Comparison of ENCODE assay signal across 20 cellular contexts in genomic region chr11:116044520-116044919, GRCh38.
A peak's percentile ranks its signal among the peaks of the same experiment; 100 is the strongest.
DNase-seq lines count a peak whose midpoint lies in the region; ATAC-seq and TF ChIP-seq lines count a peak whose summit lies in the region.
"Had no signal": no experiment of that assay in that cellular context is flagged by ENCODE, and none has a peak within 500 bp of the region (broad histone marks: within the 10 kb centered on the region; RNA-seq: fewer than 3 reads in every experiment).

No MANE protein-coding gene starts in this region.

- H4K5ac ChIP-seq in H9 (ENCODE audit: insufficient read length, low read depth, low read length): no peak overlapping the region

- CTCF ChIA-PET in WTC11 (lab: Charles Lee): interaction anchor here (0.9 to 2.0 kb wide), 4 partner anchors 28 to 455 kb away, joined by 3 to 4 read pairs (median 3); no protein-coding TSS in a partner anchor

- no peak overlapping the region for H2BK20ac ChIP-seq in H9 (ENCODE audit: low read depth, low read length, poor library complexity, severe bottlenecking)

- H3K23ac ChIP-seq in H9 (ENCODE audit: insufficient read length, low read depth, low read length): no peak overlapping the region

- H4K20me1 ChIP-seq in H9 (ENCODE audit: control insufficient read depth, insufficient read depth, insufficient read length): no peaks in the 10 kb centered on the region
- H4K20me1 ChIP-seq: BLaER1 had no signal

- H3K27ac Mint-ChIP-seq in H9 (no peak overlapping the region), WTC11 (no peak overlapping the region), nephron progenitor cell (peak overlapping the region; percentile 99)
- H3K27ac Mint-ChIP-seq: B cell; CD4-positive, CD25-positive, alpha-beta regulatory T cell; CD8-positive, alpha-beta T cell had no signal

- no peaks in the 10 kb centered on the region for H3K36me3 ChIP-seq in WERI-Rb-1
- H3K36me3 ChIP-seq: BLaER1 had no signal

- no peak overlapping the region for H4K91ac ChIP-seq in H9 (ENCODE audit: insufficient read length, low read depth, low read length)

- H3K27ac ChIP-seq in H9 (ENCODE audit: insufficient read length, low read depth, low read length) (no peak overlapping the region), WERI-Rb-1 (no peak overlapping the region)
- H3K27ac ChIP-seq: BLaER1, C4-2B, GM23248 had no signal

- H2BK15ac ChIP-seq in H9 (ENCODE audit: low read depth, low read length): no peak overlapping the region

- no peaks in the 10 kb centered on the region for H3K79me2 ChIP-seq in H9 (ENCODE audit: insufficient read depth, low read length)

- in situ Hi-C loops in GM13977 (cut with MboI; ENCODE audit: low pct_unique_long_range_greater_than_20kb, low sequenced_read_pairs, unreplicated experiment): no loop called here

- no peaks in the 10 kb centered on the region for H3K36me3 Mint-ChIP-seq in H9 (ENCODE audit: insufficient read depth in 1 of 3, low read depth in 3 of 3)
- no peaks in the 10 kb centered on the region for H3K36me3 Mint-ChIP-seq in WTC11
- H3K36me3 Mint-ChIP-seq in nephron progenitor cell (ENCODE audit: low read depth): no peaks in the 10 kb centered on the region
- H3K36me3 Mint-ChIP-seq: CD4-positive, CD25-positive, alpha-beta regulatory T cell; CD8-positive, alpha-beta T cell had no signal

- H2BK12ac ChIP-seq in H9 (ENCODE audit: insufficient read length, low read depth, low read length): no peak overlapping the region

- H3K23me2 ChIP-seq in H9 (ENCODE audit: insufficient read length, low read depth, low read length, poor library complexity, severe bottlenecking): no peaks in the 10 kb centered on the region

- H3K9me3 ChIP-seq in H9 (ENCODE audit: control insufficient read depth, low read depth, low read length) (no peaks in the 10 kb centered on the region), WERI-Rb-1 (ENCODE audit: severe bottlenecking) (no peaks in the 10 kb centered on the region)
- H3K9me3 ChIP-seq: BLaER1, Caco-2 had no signal

- no peak overlapping the region for H4K8ac ChIP-seq in H9 (replicated peaks; ENCODE audit: insufficient read length, low read depth, low read length)

- no peak overlapping the region for H3K4me3 Mint-ChIP-seq in H9
- H3K4me3 Mint-ChIP-seq in WTC11: no peak overlapping the region
- H3K4me3 Mint-ChIP-seq in nephron progenitor cell: peak overlapping the region; percentile 20
- H3K4me3 Mint-ChIP-seq: B cell; CD4-positive, CD25-positive, alpha-beta regulatory T cell; CD8-positive, alpha-beta T cell had no signal

- H3K4me3 ChIP-seq in WERI-Rb-1 (ENCODE audit: low read depth, low read length): no peak overlapping the region
- H3K4me3 ChIP-seq: BLaER1, GM12878, GM23248 had no signal

- no peak overlapping the region for H3T11ph ChIP-seq in H9 (ENCODE audit: low read length)

- POLR2A ChIA-PET in WTC11 (lab: Charles Lee): no interaction called here

- H3K18ac ChIP-seq in H9 (ENCODE audit: insufficient read length, low read depth, low read length): no peak overlapping the region

- no CpG with 5 or more reads among the region's 4 CpGs for WGBS in H9 (ENCODE audit: extremely low coverage, insufficient read length, low lambda C conversion rate)

- no peak overlapping the region for H2AK5ac ChIP-seq in H9 (ENCODE audit: insufficient read length, low read length)

- no peak overlapping the region for H3K4ac ChIP-seq in H9 (ENCODE audit: low read depth, low read length)

- H3K56ac ChIP-seq in H9 (ENCODE audit: insufficient read length, low read depth, low read length): no peak overlapping the region

- peak; percentile 17 for DNase-seq in H9
- DNase-seq in WTC11 (ENCODE audit: low spot score): no peak
- peak; percentile 77 for DNase-seq in left kidney (ENCODE audit: low read depth, low spot score)
- no peak for DNase-seq in nephron progenitor cell
- no peak for DNase-seq in WERI-Rb-1
- no peak for DNase-seq in GM13977 (ENCODE audit: low spot score)
- no peak for DNase-seq in GM20000 (ENCODE audit: low spot score)
- DNase-seq: Caco-2; CD4-positive, CD25-positive, alpha-beta regulatory T cell; CD8-positive, alpha-beta T cell; DMS153; EL; GDM1; GM23248; HCEC 1CT had no signal

- no peaks in the 10 kb centered on the region for H3K79me1 ChIP-seq in H9 (ENCODE audit: insufficient read depth, low read depth, low read length, poor library complexity, severe bottlenecking)

- no peak overlapping the region for H3K9ac ChIP-seq in H9 (ENCODE audit: extremely low read depth, insufficient read length, low read length)
- H3K9ac ChIP-seq: BLaER1, GM23248 had no signal

- H3K27me3 ChIP-seq in H9 (ENCODE audit: insufficient read depth, low read length) (no peaks in the 10 kb centered on the region), WERI-Rb-1 (ENCODE audit: insufficient read depth, low read depth, severe bottlenecking) (no peaks in the 10 kb centered on the region)
- H3K27me3 ChIP-seq: BLaER1 had no signal

- peaks cover 27% of the 10 kb centered on the region for H3K27me3 Mint-ChIP-seq in H9 (ENCODE audit: low read depth)
- peaks cover 5% of the 10 kb centered on the region for H3K27me3 Mint-ChIP-seq in WTC11 (ENCODE audit: low read depth)
- H3K27me3 Mint-ChIP-seq in nephron progenitor cell (ENCODE audit: low read depth, poor library complexity): no peaks in the 10 kb centered on the region
- H3K27me3 Mint-ChIP-seq: B cell had no signal

- H3K4me1 Mint-ChIP-seq in H9: peaks cover 10 to 11% of the 10 kb centered on the region in 2 experiments
- H3K4me1 Mint-ChIP-seq in WTC11: peaks cover 15% of the 10 kb centered on the region
- peaks cover 82% of the 10 kb centered on the region for H3K4me1 Mint-ChIP-seq in nephron progenitor cell
- H3K4me1 Mint-ChIP-seq: B cell had no signal

- ATAC-seq in WTC11: peak; percentile 56; the same call in 1 of the 2 replicates
- no peak for ATAC-seq in GM19463 (IDR thresholded peaks at IDR 0.05; ENCODE audit: unreplicated experiment)
- ATAC-seq: CD8-positive, alpha-beta T cell; GM12878 had no signal

- no peak overlapping the region for H2BK120ac ChIP-seq in H9 (ENCODE audit: low read depth, low read length, poor library complexity, severe bottlenecking)

- H2BK5ac ChIP-seq in H9 (ENCODE audit: insufficient read length, low read length): no peak overlapping the region

- H3K4me2 ChIP-seq in H9 (ENCODE audit: insufficient read depth, insufficient read length, low read length): no peak overlapping the region
- H3K4me2 ChIP-seq: BLaER1 had no signal

- TF ChIP-seq CTCF in H9 (conservative IDR thresholded peaks at IDR 0.05) (no peak), WTC11 (IDR thresholded peaks at IDR 0.05) (no peak), nephron progenitor cell (IDR thresholded peaks at IDR 0.05) (no peak), WERI-Rb-1 (IDR thresholded peaks at IDR 0.05; ENCODE audit: low read depth, low read length) (no peak), GM13977 (IDR thresholded peaks at IDR 0.05; ENCODE audit: extremely low read depth, insufficient read depth, missing control alignments) (no peak), GM20000 (IDR thresholded peaks at IDR 0.05; ENCODE audit: extremely low read depth, missing control alignments) (no peak)

- no peak overlapping the region for H3K14ac ChIP-seq in H9 (ENCODE audit: insufficient read depth, low read length)

- H3K9me3 Mint-ChIP-seq in H9 (no peaks in the 10 kb centered on the region), WTC11 (no peaks in the 10 kb centered on the region), nephron progenitor cell (no peaks in the 10 kb centered on the region)

- no peaks in the 10 kb centered on the region for H3K4me1 ChIP-seq in H9 (ENCODE audit: insufficient read depth, low read length)
- H3K4me1 ChIP-seq: Caco-2 had no signal

- no peak overlapping the region for H2AFZ ChIP-seq in H9 (ENCODE audit: low read length)
- H2AFZ ChIP-seq: GM23248 had no signal

TF ChIP-seq in WTC11, 78 proteins besides CTCF, POLR2A, EP300 and RAD21:
- no peak for TF ChIP-seq GABPB1 (CRISPR knock-in tag; IDR thresholded peaks at IDR 0.05)
TF ChIP-seq in WTC11: peak in this region for 0.

Comparison
In these comparisons a context has a peak if more than half of its experiments do, and no peak if none do; other contexts are left out.
1. DNase-seq: peak in H9 (single experiment) and left kidney (single experiment); none in WTC11 (single experiment), nephron progenitor cell (single experiment), WERI-Rb-1 (single experiment), GM13977 (single experiment) and GM20000 (single experiment).